ENCODE assay signal across 8 cellular contexts in genomic region chr3:39107874-39108308, GRCh38. TPM values are rescaled to one million over a fixed set of nuclear protein-coding genes. Genes with fewer than 3 reads are reported as not detected.
DNase-seq lines count a peak whose midpoint lies in the region; ATAC-seq, FAIRE-seq and TF ChIP-seq lines count a peak whose summit lies in the region.

No MANE protein-coding gene starts in this region.

- WGBS in K562 (ENCODE audit: insufficient coverage, low coverage, missing lambda C conversion rate), result 2% methylated on average over 14 of the region's 14 CpGs

- H3K79me2 ChIP-seq in K562 (ENCODE audit: control insufficient read depth, insufficient read depth, low read length), result peaks cover 43% of the 10 kb centered on the region

- in situ Hi-C loops in K562 (cut with MboI), result no loop called here

- FAIRE-seq in K562 (lab: Jason Lieb, UNC) (no peak), urothelium cell line (lab: Jason Lieb, UNC) (no peak)

- H2AFZ ChIP-seq in K562 (ENCODE audit: low read depth, low read length), result peak overlapping the region; percentile 97

- no peak for TF ChIP-seq POLR2A in K562 (conservative IDR thresholded peaks at IDR 0.05)

- no peaks in the 10 kb centered on the region for H3K9me3 ChIP-seq in K562 (replicated peaks; ENCODE audit: control insufficient read depth, insufficient read depth, low read depth, low read length)

- TF ChIP-seq EP300 in K562 (IDR thresholded peaks at IDR 0.05; ENCODE audit: low read length), result no peak

- peaks cover 3% of the 10 kb centered on the region; the same call in 1 of the 2 replicates for H4K20me1 ChIP-seq in K562 (replicated peaks; ENCODE audit: control insufficient read depth, insufficient read depth, low read length)

- H3K4me2 ChIP-seq in K562 (ENCODE audit: insufficient read depth, low read length), result peak overlapping the region; percentile 83

- H3K4me3 ChIP-seq in GM12864 (ENCODE audit: low read depth, low read length), result peak overlapping the region; percentile 88
- H3K4me3 ChIP-seq in K562, result peak overlapping the region; percentile 98
- H3K4me3 ChIP-seq in kidney epithelial cell (ENCODE audit: low read depth, low read length), result peak overlapping the region; percentile 95

- no peak overlapping the region for H3K27ac ChIP-seq in K562 (ENCODE audit: extremely low read depth, low read depth, low read length)

- no peak for TF ChIP-seq RAD21 in K562 (CRISPR knock-in tag; conservative IDR thresholded peaks at IDR 0.05 in 1 of 2, IDR thresholded peaks at IDR 0.05 in 1 of 2)

- intact Hi-C loops in K562 (cut with micrococcal nuclease), result no loop called here

- H3K4me1 ChIP-seq in K562 (replicated peaks in 1 of 2; ENCODE audit: control insufficient read depth in 2 of 2, insufficient read depth in 2 of 2, low read length in 2 of 2), result peaks cover 21 to 39% of the 10 kb centered on the region in 2 experiments; a peak in 4 of 5 replicates

- H3K27me3 ChIP-seq in K562 (ENCODE audit: control insufficient read depth in 2 of 2, insufficient read depth in 2 of 2, low read length in 2 of 2), result no peaks in the 10 kb centered on the region
- no peaks in the 10 kb centered on the region for H3K27me3 ChIP-seq in kidney epithelial cell (ENCODE audit: control insufficient read depth, insufficient read depth, low read length)

- TF ChIP-seq CTCF in GM12864 (IDR thresholded peaks at IDR 0.05; ENCODE audit: low read depth, low read length, missing control alignments), result no peak
- TF ChIP-seq CTCF in K562 (IDR thresholded peaks at IDR 0.05 in 2 of 3, conservative IDR thresholded peaks at IDR 0.05 in 1 of 3; ENCODE audit: insufficient read depth in 2 of 3, low read depth in 1 of 3, low read length in 3 of 3), result no peak
- no peak for TF ChIP-seq CTCF in kidney epithelial cell (IDR thresholded peaks at IDR 0.05; ENCODE audit: insufficient read depth, low read length, poor library complexity, severe bottlenecking)

- no TSS peak for BruUV-seq in K562 (replicated peaks; lab: Mats Ljungman, UMichigan)

- DNase-seq in GM12864 (ENCODE audit: low read depth) (no peak), K562 (ENCODE audit: extremely low read depth in 1 of 4, low spot score in 3 of 4) (peak in 1 of 4 experiments; percentile 13), kidney epithelial cell (ENCODE audit: low read depth) (no peak), superior temporal gyrus (ENCODE audit: extremely low spot score) (peak; percentile 49), urothelium cell line (ENCODE audit: low spot score) (no peak), H4 (ENCODE audit: low spot score) (no peak)

- CTCF ChIA-PET in K562 (lab: Yijun Ruan, JAX; ENCODE audit: low intra/inter-chr PET ratio), result no interaction called here

- peak overlapping the region; percentile 80 to 99 for H3K9ac ChIP-seq in K562 (ENCODE audit: insufficient read depth in 1 of 2, low read depth in 2 of 2, low read length in 2 of 2)

- POLR2A ChIA-PET in K562 (lab: Yijun Ruan, JAX), result interaction anchor here (0.6 to 1.8 kb wide), 9 partner anchors 8 to 299 kb away, joined by 3 to 9 read pairs (median 4); partner anchors contain the start of gene RPSA

- H3K9me1 ChIP-seq in K562 (ENCODE audit: control insufficient read depth, insufficient read depth, low read length), result no peaks in the 10 kb centered on the region

- H3K36me3 ChIP-seq in K562 (ENCODE audit: control insufficient read depth, insufficient read depth, low read length), result peaks cover 14% of the 10 kb centered on the region; the same call in 2 of the 3 replicates
- no peaks in the 10 kb centered on the region for H3K36me3 ChIP-seq in kidney epithelial cell (ENCODE audit: control insufficient read depth, insufficient read depth, low read length)

- ATAC-seq in HG03565 (IDR thresholded peaks at IDR 0.05; ENCODE audit: unreplicated experiment) (peak; percentile 0), K562 (peak; percentile 71), HG02852 (IDR thresholded peaks at IDR 0.05; ENCODE audit: unreplicated experiment) (no peak)

RNA-seq across cellular contexts. Expression of gene TTC21A, which starts 0.4 kb away (rescaled TPM):
- total RNA-seq in K562 (2011; cell fraction: chromatin; rRNA removed; ENCODE audit: low replicate concordance), result 7.6 and 12.4 TPM in 2 replicates
- total RNA-seq in K562 (2011; cell fraction: nucleolus; rRNA removed), result 5.8 and 6.7 TPM in 2 replicates
- 5.1 and 8.2 TPM in 2 replicates for total RNA-seq in K562 (2011; cell fraction: nucleoplasm; rRNA removed)
- total RNA-seq in K562 (2014; rRNA removed) (0.36 and 0.37 TPM in 2 replicates), K562 (2014; rRNA removed; fragmentation: Illumina TruSeq; extraction: Trizol) (0.32 and 0.47 TPM in 2 replicates), K562 (2015; rRNA removed; fragmentation: Illumina TruSeq; extraction: Trizol) (0.83 and 1.2 TPM in 2 replicates), K562 (2021) (1.4 and 1.7 TPM in 2 replicates), kidney epithelial cell (2.3 and 6.7 TPM in 2 replicates)
- polyA plus RNA-seq in K562 (2011; rRNA removed) (0.84 and 1.1 TPM in 2 replicates), K562 (2014; fragmentation: Illumina TruSeq; extraction: Trizol) (0.70 and 0.94 TPM in 2 replicates), K562 (2014; fragmentation: Nextera tagmentation; extraction: Ambion mirVana) (under 1 TPM; 0.22 to 0.35 TPM), K562 (2014; rRNA removed) (0.93 and 1.4 TPM in 2 replicates)
- polyA plus RNA-seq in K562 (2011; cell fraction: cytosol; rRNA removed), result 0.66 and 1.1 TPM in 2 replicates
- polyA plus RNA-seq in K562 (2011; cell fraction: nucleus; rRNA removed), result 5.1 and 6.7 TPM in 2 replicates
- polyA plus RNA-seq in K562 (2012), result 1.3 and 2.7 TPM in 2 replicates
- polyA minus RNA-seq in K562 (2011; rRNA and poly(A)+ RNA removed), result 1.3 and 2.1 TPM in 2 replicates
- 0.67 TPM in 1 of 2 replicates, not detected in the other for polyA minus RNA-seq in K562 (2011; cell fraction: cytosol; rRNA and poly(A)+ RNA removed)
- 3.5 and 4.1 TPM in 2 replicates for polyA minus RNA-seq in K562 (2011; cell fraction: nucleus; rRNA and poly(A)+ RNA removed)
- 0.25 and 0.35 TPM in 2 replicates for total RNA-seq in H4 (2014; rRNA removed; shearing (Covaris generic))

RNA-seq across cellular contexts. Expression of gene GORASP1, which starts 0.5 kb away (rescaled TPM):
- total RNA-seq in K562 (2011; cell fraction: chromatin; rRNA removed; ENCODE audit: low replicate concordance), result 170 and 347 TPM in 2 replicates
- 220 and 236 TPM in 2 replicates for total RNA-seq in K562 (2011; cell fraction: nucleolus; rRNA removed)
- 186 and 187 TPM in 2 replicates for total RNA-seq in K562 (2011; cell fraction: nucleoplasm; rRNA removed)
- total RNA-seq in K562 (2014; rRNA removed) (67.6 and 83.5 TPM in 2 replicates), K562 (2014; rRNA removed; fragmentation: Illumina TruSeq; extraction: Trizol) (39.7 and 46.8 TPM in 2 replicates), K562 (2015; rRNA removed; fragmentation: Illumina TruSeq; extraction: Trizol) (65.3 and 67.6 TPM in 2 replicates), K562 (2021) (80.7 and 81.2 TPM in 2 replicates), kidney epithelial cell (34.8 and 43.5 TPM in 2 replicates)
- polyA plus RNA-seq in K562 (2011; rRNA removed) (87.9 and 116 TPM in 2 replicates), K562 (2014; fragmentation: Illumina TruSeq; extraction: Trizol) (71.3 and 81.3 TPM in 2 replicates), K562 (2014; fragmentation: Nextera tagmentation; extraction: Ambion mirVana) (10 to 100 TPM in 1 of 2 experiments, 1 to 10 TPM in 1; 8.4 to 14.0 TPM), K562 (2014; rRNA removed) (75.3 and 82.3 TPM in 2 replicates)
- 88.5 and 108 TPM in 2 replicates for polyA plus RNA-seq in K562 (2011; cell fraction: cytosol; rRNA removed)
- polyA plus RNA-seq in K562 (2011; cell fraction: nucleus; rRNA removed), result 454 and 537 TPM in 2 replicates
- 72.8 and 104 TPM in 2 replicates for polyA plus RNA-seq in K562 (2012)
- polyA minus RNA-seq in K562 (2011; rRNA and poly(A)+ RNA removed), result 48.5 and 49.2 TPM in 2 replicates
- polyA minus RNA-seq in K562 (2011; cell fraction: cytosol; rRNA and poly(A)+ RNA removed), result 42.4 and 49.5 TPM in 2 replicates
- 120 and 149 TPM in 2 replicates for polyA minus RNA-seq in K562 (2011; cell fraction: nucleus; rRNA and poly(A)+ RNA removed)
- 12.3 and 24.4 TPM in 2 replicates for total RNA-seq in H4 (2014; rRNA removed; shearing (Covaris generic))

RNA-seq across cellular contexts. Expression of gene CSRNP1, which starts 45.5 kb away (rescaled TPM):
- 18.4 and 48.8 TPM in 2 replicates for total RNA-seq in K562 (2011; cell fraction: chromatin; rRNA removed; ENCODE audit: low replicate concordance)
- 34.9 and 41.4 TPM in 2 replicates for total RNA-seq in K562 (2011; cell fraction: nucleolus; rRNA removed)
- 17.7 and 23.9 TPM in 2 replicates for total RNA-seq in K562 (2011; cell fraction: nucleoplasm; rRNA removed)
- total RNA-seq in K562 (2014; rRNA removed) (16.8 and 23.2 TPM in 2 replicates), K562 (2014; rRNA removed; fragmentation: Illumina TruSeq; extraction: Trizol) (5.6 and 7.9 TPM in 2 replicates), K562 (2015; rRNA removed; fragmentation: Illumina TruSeq; extraction: Trizol) (9.2 and 9.8 TPM in 2 replicates), K562 (2021) (18.1 and 18.9 TPM in 2 replicates), kidney epithelial cell (27.5 and 30.8 TPM in 2 replicates)
- polyA plus RNA-seq in K562 (2011; rRNA removed) (14.2 and 14.5 TPM in 2 replicates), K562 (2014; fragmentation: Illumina TruSeq; extraction: Trizol) (12.7 and 13.3 TPM in 2 replicates), K562 (2014; fragmentation: Nextera tagmentation; extraction: Ambion mirVana) (under 1 TPM; 0.72 to 0.89 TPM), K562 (2014; rRNA removed) (10.9 and 11.4 TPM in 2 replicates)
- polyA plus RNA-seq in K562 (2011; cell fraction: cytosol; rRNA removed), result 16.4 and 30.7 TPM in 2 replicates
- 25.6 and 46.6 TPM in 2 replicates for polyA plus RNA-seq in K562 (2011; cell fraction: nucleus; rRNA removed)
- polyA plus RNA-seq in K562 (2012), result 16.6 and 24.6 TPM in 2 replicates
- polyA minus RNA-seq in K562 (2011; rRNA and poly(A)+ RNA removed), result 14.7 and 23.4 TPM in 2 replicates
- 13.8 and 19.9 TPM in 2 replicates for polyA minus RNA-seq in K562 (2011; cell fraction: cytosol; rRNA and poly(A)+ RNA removed)
- 21.9 and 22.3 TPM in 2 replicates for polyA minus RNA-seq in K562 (2011; cell fraction: nucleus; rRNA and poly(A)+ RNA removed)
- 3.8 and 4.3 TPM in 2 replicates for total RNA-seq in H4 (2014; rRNA removed; shearing (Covaris generic))

RNA-seq across cellular contexts. Expression of gene WDR48, which starts 56.1 kb away (rescaled TPM):
- total RNA-seq in K562 (2011; cell fraction: chromatin; rRNA removed; ENCODE audit: low replicate concordance), result 31.6 and 76.0 TPM in 2 replicates
- total RNA-seq in K562 (2011; cell fraction: nucleolus; rRNA removed), result 13.0 and 16.8 TPM in 2 replicates
- total RNA-seq in K562 (2011; cell fraction: nucleoplasm; rRNA removed), result 28.7 and 37.4 TPM in 2 replicates
- total RNA-seq in K562 (2014; rRNA removed) (22.1 and 26.6 TPM in 2 replicates), K562 (2014; rRNA removed; fragmentation: Illumina TruSeq; extraction: Trizol) (48.0 and 58.8 TPM in 2 replicates), K562 (2015; rRNA removed; fragmentation: Illumina TruSeq; extraction: Trizol) (34.4 and 38.1 TPM in 2 replicates), K562 (2021) (45.7 and 48.5 TPM in 2 replicates), kidney epithelial cell (31.5 and 33.2 TPM in 2 replicates)
- polyA plus RNA-seq in K562 (2011; rRNA removed) (51.8 and 70.6 TPM in 2 replicates), K562 (2014; fragmentation: Illumina TruSeq; extraction: Trizol) (44.1 and 49.9 TPM in 2 replicates), K562 (2014; fragmentation: Nextera tagmentation; extraction: Ambion mirVana) (10 to 100 TPM; 27.0 to 49.2 TPM), K562 (2014; rRNA removed) (31.1 and 31.2 TPM in 2 replicates)
- 14.0 and 23.7 TPM in 2 replicates for polyA plus RNA-seq in K562 (2011; cell fraction: cytosol; rRNA removed)
- 35.7 and 44.4 TPM in 2 replicates for polyA plus RNA-seq in K562 (2011; cell fraction: nucleus; rRNA removed)
- 34.3 and 41.0 TPM in 2 replicates for polyA plus RNA-seq in K562 (2012)
- polyA minus RNA-seq in K562 (2011; rRNA and poly(A)+ RNA removed), result 113 and 118 TPM in 2 replicates
- 20.6 and 39.8 TPM in 2 replicates for polyA minus RNA-seq in K562 (2011; cell fraction: cytosol; rRNA and poly(A)+ RNA removed)
- polyA minus RNA-seq in K562 (2011; cell fraction: nucleus; rRNA and poly(A)+ RNA removed), result 30.3 and 38.9 TPM in 2 replicates
- 11.3 and 18.7 TPM in 2 replicates for total RNA-seq in H4 (2014; rRNA removed; shearing (Covaris generic))

RNA-seq across cellular contexts. Expression of gene SCN11A, which starts 56.1 kb away (rescaled TPM):
- total RNA-seq in K562 (2011; cell fraction: chromatin; rRNA removed; ENCODE audit: low replicate concordance), result 0.07 TPM in 1 of 2 replicates, not detected in the other
- not detected in 2 replicates for total RNA-seq in K562 (2011; cell fraction: nucleolus; rRNA removed)
- not detected in 2 replicates for total RNA-seq in K562 (2011; cell fraction: nucleoplasm; rRNA removed)
- total RNA-seq in K562 (2014; rRNA removed) (0.05 TPM in 1 of 2 replicates, not detected in the other), K562 (2014; rRNA removed; fragmentation: Illumina TruSeq; extraction: Trizol) (0.03 TPM in 1 of 2 replicates, not detected in the other), K562 (2015; rRNA removed; fragmentation: Illumina TruSeq; extraction: Trizol) (0.04 TPM in 2 replicates), K562 (2021) (not detected in 2 replicates), kidney epithelial cell (0.04 and 0.27 TPM in 2 replicates)
- polyA plus RNA-seq in K562 (2011; rRNA removed) (0.01 TPM in 1 of 2 replicates, not detected in the other), K562 (2014; fragmentation: Illumina TruSeq; extraction: Trizol) (not detected in 2 replicates), K562 (2014; fragmentation: Nextera tagmentation; extraction: Ambion mirVana) (not detected), K562 (2014; rRNA removed) (not detected in 2 replicates)
- polyA plus RNA-seq in K562 (2011; cell fraction: cytosol; rRNA removed), result 0.01 TPM in 2 replicates
- polyA plus RNA-seq in K562 (2011; cell fraction: nucleus; rRNA removed), result 0.03 and 0.06 TPM in 2 replicates
- 0.01 and 0.04 TPM in 2 replicates for polyA plus RNA-seq in K562 (2012)
- polyA minus RNA-seq in K562 (2011; rRNA and poly(A)+ RNA removed), result not detected in 2 replicates
- polyA minus RNA-seq in K562 (2011; cell fraction: cytosol; rRNA and poly(A)+ RNA removed), result not detected in 2 replicates
- polyA minus RNA-seq in K562 (2011; cell fraction: nucleus; rRNA and poly(A)+ RNA removed), result not detected in 2 replicates
- not detected in 2 replicates for total RNA-seq in H4 (2014; rRNA removed; shearing (Covaris generic))
